13 cellular contexts compared by ENCODE assay signal in the genomic region with DNA sequence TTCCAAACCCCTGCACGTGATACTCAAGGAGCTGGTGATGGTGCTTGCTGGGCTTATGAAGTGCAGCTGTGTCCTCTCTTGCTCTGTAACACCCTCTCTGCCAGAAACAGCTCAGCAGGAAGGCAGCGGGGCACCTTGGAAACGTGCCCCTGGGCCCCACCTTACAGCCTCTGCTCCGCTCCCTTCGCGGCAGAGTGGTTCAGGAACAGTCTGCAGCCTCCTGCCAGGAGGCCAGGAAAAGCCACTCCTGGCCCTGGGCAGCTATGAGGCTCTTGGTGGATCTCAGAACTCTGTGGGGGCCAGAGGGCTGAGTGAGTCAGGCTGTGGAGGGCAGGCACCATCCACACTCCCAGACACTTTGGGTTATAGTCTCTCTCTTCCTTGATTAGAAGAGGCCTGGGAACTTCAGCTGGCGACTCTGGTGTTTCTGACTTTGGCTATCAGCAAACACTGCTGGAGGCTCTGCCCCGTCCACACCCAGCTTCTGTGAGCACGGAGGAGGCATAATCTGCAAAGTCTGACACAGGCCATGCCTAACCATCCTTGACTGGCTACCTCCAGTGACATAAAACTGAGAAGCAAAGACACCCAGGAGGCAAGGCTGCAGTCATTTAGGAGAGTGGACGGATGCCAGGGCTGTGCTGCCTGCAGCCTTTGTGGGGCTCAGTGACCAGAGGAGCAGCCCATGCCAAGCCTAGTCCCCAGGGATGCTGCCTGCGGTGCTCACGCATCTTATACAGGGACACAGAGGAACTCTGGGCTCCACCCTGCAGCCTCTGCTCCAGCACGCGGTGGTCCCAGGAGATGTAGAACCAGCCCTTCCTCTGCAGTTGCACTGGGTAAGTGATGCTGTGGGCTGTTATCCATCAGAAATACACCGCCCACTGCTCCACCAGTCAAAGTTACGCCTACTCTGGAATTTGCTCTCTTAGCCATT.
A peak's percentile ranks its signal among the peaks of the same experiment; 100 is the strongest.
DNase-seq lines count a peak whose midpoint lies in the region; ATAC-seq and TF ChIP-seq lines count a peak whose summit lies in the region.
"Had no signal": no experiment of that assay in that cellular context is flagged by ENCODE, and none has a peak within 500 bp of the region (broad histone marks: within the 10 kb centered on the region; RNA-seq: fewer than 3 reads in every experiment).

No MANE protein-coding gene starts in this region.

- peak overlapping the region; percentile 19 for H3K4me2 ChIP-seq in smooth muscle cell

- no peak overlapping the region for H2AFZ ChIP-seq in smooth muscle cell (ENCODE audit: low read depth)

- ATAC-seq in Panc1 (peak; percentile 50), omental fat pad (ENCODE audit: low FRiP score) (no peak)
- ATAC-seq: left colon, PC-3 had no signal

- H3K27ac ChIP-seq in Panc1 (ENCODE audit: low read length) (no peak overlapping the region), smooth muscle cell (ENCODE audit: low read depth) (peak overlapping the region; percentile 32)

- in situ Hi-C loops in Panc1 (cut with HindIII; ENCODE audit: low pct_unique_long_range_greater_than_20kb, low sequenced_read_pairs): no loop called here

- POLR2A ChIA-PET in Panc1 (lab: Charles Lee): interaction anchor here (0.7 kb wide), 1 partner anchor 196 kb away, joined by 3 read pairs; no protein-coding TSS in a partner anchor

- TF ChIP-seq CTCF in Panc1 (IDR thresholded peaks at IDR 0.05): no peak
- TF ChIP-seq CTCF in smooth muscle cell (IDR thresholded peaks at IDR 0.05; ENCODE audit: borderline replicate concordance, insufficient read depth, poor library complexity, severe bottlenecking): no peak
- no peak for TF ChIP-seq CTCF in omental fat pad (IDR thresholded peaks at IDR 0.05)

- H3K27me3 ChIP-seq in Panc1 (ENCODE audit: control insufficient read depth, insufficient read depth, low read length) (peaks cover 5% of the 10 kb centered on the region), smooth muscle cell (ENCODE audit: low read depth) (no peaks in the 10 kb centered on the region)

- H3K36me3 ChIP-seq in Panc1 (ENCODE audit: control insufficient read depth, insufficient read depth, low read length) (no peaks in the 10 kb centered on the region), smooth muscle cell (ENCODE audit: low read depth) (no peaks in the 10 kb centered on the region)

- WGBS in smooth muscle cell (ENCODE audit: low lambda C conversion rate): 49% methylated on average over 16 of the region's 16 CpGs

- intact Hi-C loops in Panc1 (cut with micrococcal nuclease; ENCODE audit: unreplicated experiment): no loop called here
- intact Hi-C loops in cardiac septum (cut with DNase I): no loop called here

- DNase-seq in NCI-H2081 (lab: John Stamatoyannopoulos, UW) (peak; percentile 5 to 39), NCI-H2081 treated with DMSO at 0.1 percent for 48 hours (lab: John Stamatoyannopoulos, UW) (no peak), Panc1 (ENCODE audit: low read depth, low spot score) (no peak), cardiac septum (ENCODE audit: low spot score) (peak; percentile 71), smooth muscle cell (lab: John Stamatoyannopoulos, UW; ENCODE audit: unreplicated experiment) (no peak), RPMI8226 (no peak), midbrain (lab: John Stamatoyannopoulos, UW) (no peak), omental fat pad (ENCODE audit: low spot score) (no peak)
- DNase-seq: left colon; NCI-H1694 treated with DMSO at 0.1 percent for 48 hours; nucleus accumbens; PC-3; stimulated activated CD4-positive, alpha-beta T cell treated with anti-CD3 and anti-CD28 coated beads, Interleukin-1b, Interleukin-23, amount 100 ng/mL, for 48 hours had no signal

- no peaks in the 10 kb centered on the region for H3F3A ChIP-seq in smooth muscle cell (ENCODE audit: low read depth)

- no peaks in the 10 kb centered on the region for H3K79me2 ChIP-seq in smooth muscle cell (ENCODE audit: low read depth)

- CTCF ChIA-PET in Panc1 (lab: Charles Lee): no interaction called here

- H3K4me3 ChIP-seq in Panc1 (ENCODE audit: low read depth in 2 of 2, low read length in 2 of 2): no peak overlapping the region
- H3K4me3 ChIP-seq in smooth muscle cell: no peak overlapping the region

- H3K9me3 ChIP-seq in Panc1 (ENCODE audit: control insufficient read depth, insufficient read depth, low read depth, low read length): no peaks in the 10 kb centered on the region
- no peaks in the 10 kb centered on the region for H3K9me3 ChIP-seq in smooth muscle cell (replicated peaks; ENCODE audit: low read depth)

- H3K4me1 ChIP-seq in Panc1 (ENCODE audit: control insufficient read depth, insufficient read depth, low read length): no peaks in the 10 kb centered on the region
- H3K4me1 ChIP-seq in smooth muscle cell (ENCODE audit: low read depth): peaks cover 5% of the 10 kb centered on the region

- H4K20me1 ChIP-seq in smooth muscle cell (ENCODE audit: low read depth): no peaks in the 10 kb centered on the region

- no TSS peak for BruUV-seq in Panc1 (replicated peaks; lab: Mats Ljungman, UMichigan)

- H3K9ac ChIP-seq in smooth muscle cell (ENCODE audit: low read depth): no peak overlapping the region

Comparison
In these comparisons a context has a peak if more than half of its experiments do, and no peak if none do; other contexts are left out.
1. DNase-seq: peak in NCI-H2081 (2 of 2) and cardiac septum (single experiment); none in NCI-H2081 treated with DMSO at 0.1 percent for 48 hours (single experiment), Panc1 (single experiment), smooth muscle cell (single experiment), RPMI8226 (single experiment), midbrain (single experiment) and omental fat pad (single experiment).